Comparison of ENCODE assay signal across 15 cellular contexts in the genomic region with DNA sequence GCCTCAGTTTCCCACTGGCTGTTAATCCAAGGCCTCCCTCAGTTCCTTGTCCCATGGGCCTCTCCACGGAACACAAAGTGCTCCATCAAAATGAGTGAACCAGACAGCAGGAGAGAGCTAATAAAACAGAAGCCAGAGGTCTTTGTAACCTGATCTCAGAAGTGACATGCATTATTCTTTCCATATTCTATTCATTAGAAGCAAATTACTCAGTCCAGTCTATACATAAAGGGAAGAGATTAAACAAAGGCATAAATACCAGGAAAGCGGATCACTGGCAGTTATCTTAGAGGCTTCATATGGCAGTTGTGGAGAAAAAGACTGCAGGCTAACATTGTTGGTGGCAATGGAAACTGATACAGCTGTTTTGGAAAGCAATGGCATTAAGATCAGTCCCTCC.
DNase-seq lines count a peak whose midpoint lies in the region; ATAC-seq and TF ChIP-seq lines count a peak whose summit lies in the region.
"Had no signal": no experiment of that assay in that cellular context is flagged by ENCODE, and none has a peak within 500 bp of the region (broad histone marks: within the 10 kb centered on the region; RNA-seq: fewer than 3 reads in every experiment).

No MANE protein-coding gene starts in this region.

- H3K36me3 ChIP-seq in Karpas-422 (ENCODE audit: insufficient read depth, low read length) (peaks cover 3% of the 10 kb centered on the region; the same call in 1 of the 2 replicates), endodermal cell (ENCODE audit: control insufficient read depth, insufficient read depth, low read length) (no peaks in the 10 kb centered on the region)

- 67 to 93% methylated on average over 2 of the region's 2 CpGs for WGBS in endodermal cell (ENCODE audit: insufficient coverage in 1 of 2, insufficient read length in 1 of 2), 2 experiments

- no peak overlapping the region for H3K27ac Mint-ChIP-seq in endodermal cell
- no peak overlapping the region for H3K27ac Mint-ChIP-seq in activated CD4-positive, alpha-beta memory T cell treated with anti-CD3 and anti-CD28 coated beads for 36 hours
- H3K27ac Mint-ChIP-seq: B cell; CD4-positive, alpha-beta T cell; IgD-negative memory B cell; T-helper 2 cell treated with Interferon-gamma antibody and Interleukin-4, amounts not matched to agents 5 μg/mL and 100 μg/mL, for 36 hours had no signal

- TF ChIP-seq CTCF in endodermal cell (conservative IDR thresholded peaks at IDR 0.05), result no peak

- H3K4me1 ChIP-seq in Karpas-422 (ENCODE audit: low read length) (peaks cover 24% of the 10 kb centered on the region), endodermal cell (ENCODE audit: control insufficient read depth, insufficient read depth, low read length) (no peaks in the 10 kb centered on the region)

- DNase-seq in Karpas-422, result no peak
- peak; percentile 17 for DNase-seq in NCI-H1417 treated with DMSO at 0.1 percent for 48 hours (lab: John Stamatoyannopoulos, UW)
- DNase-seq in NCI-H69 (lab: John Stamatoyannopoulos, UW), result peak; percentile 94
- no peak for DNase-seq in endodermal cell
- no peak for DNase-seq in NCI-H1048 (lab: John Stamatoyannopoulos, UW)
- no peak for DNase-seq in activated CD4-positive, alpha-beta memory T cell treated with anti-CD3 and anti-CD28 coated beads for 36 hours
- DNase-seq: Calu3; CD4-positive, alpha-beta T cell; DMS79 treated with DMSO at 0.1 percent for 48 hours; GM23248; MV-4-11 had no signal

- H3K36me3 Mint-ChIP-seq in endodermal cell (ENCODE audit: low read depth), result no peaks in the 10 kb centered on the region
- no peaks in the 10 kb centered on the region for H3K36me3 Mint-ChIP-seq in activated CD4-positive, alpha-beta memory T cell treated with anti-CD3 and anti-CD28 coated beads for 36 hours
- H3K36me3 Mint-ChIP-seq: IgD-negative memory B cell had no signal

- H3K27ac ChIP-seq in Karpas-422 (ENCODE audit: low read length) (peak overlapping the region; percentile 33; the same call in 1 of the 2 replicates), endodermal cell (ENCODE audit: low read depth, low read length) (peak overlapping the region; percentile 71)
- H3K27ac ChIP-seq: GM23248 had no signal

- H3K9me3 ChIP-seq in Karpas-422 (ENCODE audit: low read length) (no peaks in the 10 kb centered on the region), endodermal cell (ENCODE audit: control insufficient read depth, low read length) (no peaks in the 10 kb centered on the region)

- H4K20me1 ChIP-seq in Karpas-422 (ENCODE audit: insufficient read depth, low read depth, low read length), result no peaks in the 10 kb centered on the region

- H3K9ac ChIP-seq in Karpas-422 (ENCODE audit: low read length) (no peak overlapping the region), endodermal cell (ENCODE audit: extremely low read depth, low read length, poor library complexity, severe bottlenecking) (no peak overlapping the region)
- H3K9ac ChIP-seq: GM23248 had no signal

- H3K4me3 ChIP-seq in Karpas-422 (ENCODE audit: low read length) (no peak overlapping the region), endodermal cell (ENCODE audit: low read length) (no peak overlapping the region)
- H3K4me3 ChIP-seq: GM23248 had no signal

- POLR2A ChIA-PET in activated CD4-positive, alpha-beta memory T cell treated with anti-CD3 and anti-CD28 coated beads for 36 hours (lab: Charles Lee), result no interaction called here

- peak overlapping the region; percentile 69 for H2AFZ ChIP-seq in Karpas-422 (ENCODE audit: low read length)
- H2AFZ ChIP-seq: GM23248 had no signal

- H3K4me2 ChIP-seq in Karpas-422 (ENCODE audit: low read depth, low read length, poor library complexity, severe bottlenecking), result no peak overlapping the region

- no peaks in the 10 kb centered on the region for H3K9me2 ChIP-seq in Karpas-422 (replicated peaks; ENCODE audit: insufficient read depth, low read length)

- CTCF ChIA-PET in activated CD4-positive, alpha-beta memory T cell treated with anti-CD3 and anti-CD28 coated beads for 36 hours (lab: Charles Lee), result interaction anchor here (0.6 kb wide), 1 partner anchor 64 kb away, joined by 3 read pairs; no protein-coding TSS in a partner anchor

- H3K79me2 ChIP-seq in Karpas-422 (ENCODE audit: low read length), result no peaks in the 10 kb centered on the region

- peaks cover 8% of the 10 kb centered on the region for H3K9me3 Mint-ChIP-seq in endodermal cell
- peaks cover 3% of the 10 kb centered on the region for H3K9me3 Mint-ChIP-seq in activated CD4-positive, alpha-beta memory T cell treated with anti-CD3 and anti-CD28 coated beads for 36 hours
- H3K9me3 Mint-ChIP-seq: T-helper 2 cell treated with Interferon-gamma antibody and Interleukin-4, amounts not matched to agents 5 μg/mL and 100 μg/mL, for 36 hours had no signal

- H3K27me3 Mint-ChIP-seq in endodermal cell (ENCODE audit: insufficient read depth), result no peaks in the 10 kb centered on the region
- H3K27me3 Mint-ChIP-seq in activated CD4-positive, alpha-beta memory T cell treated with anti-CD3 and anti-CD28 coated beads for 36 hours, result no peaks in the 10 kb centered on the region
- H3K27me3 Mint-ChIP-seq: B cell; CD4-positive, alpha-beta T cell; IgD-negative memory B cell had no signal

- intact Hi-C loops in activated CD4-positive, alpha-beta memory T cell treated with anti-CD3 and anti-CD28 coated beads for 36 hours (cut with micrococcal nuclease), result no loop called here

- no peak overlapping the region for H3K4me3 Mint-ChIP-seq in endodermal cell
- no peak overlapping the region for H3K4me3 Mint-ChIP-seq in activated CD4-positive, alpha-beta memory T cell treated with anti-CD3 and anti-CD28 coated beads for 36 hours
- H3K4me3 Mint-ChIP-seq: B cell; CD4-positive, alpha-beta T cell; IgD-negative memory B cell; T-helper 2 cell treated with Interferon-gamma antibody and Interleukin-4, amounts not matched to agents 5 μg/mL and 100 μg/mL, for 36 hours had no signal

- H3K4me1 Mint-ChIP-seq in endodermal cell, result no peaks in the 10 kb centered on the region
- H3K4me1 Mint-ChIP-seq in activated CD4-positive, alpha-beta memory T cell treated with anti-CD3 and anti-CD28 coated beads for 36 hours (ENCODE audit: low read depth), result no peaks in the 10 kb centered on the region
- H3K4me1 Mint-ChIP-seq: B cell, IgD-negative memory B cell had no signal

- ATAC-seq in GM18517 (IDR thresholded peaks at IDR 0.05; ENCODE audit: unreplicated experiment), result no peak

- no peaks in the 10 kb centered on the region for H3K27me3 ChIP-seq in Karpas-422 (ENCODE audit: low read length)
- no peaks in the 10 kb centered on the region for H3K27me3 ChIP-seq in endodermal cell (ENCODE audit: control insufficient read depth, insufficient read depth, low read length, poor library complexity, severe bottlenecking)

Comparison
In these comparisons a context has a peak if more than half of its experiments do, and no peak if none do; other contexts are left out.
1. DNase-seq: peak in NCI-H1417 treated with DMSO at 0.1 percent for 48 hours (single experiment) and NCI-H69 (single experiment); none in Karpas-422 (single experiment), endodermal cell (single experiment), NCI-H1048 (single experiment) and activated CD4-positive, alpha-beta memory T cell treated with anti-CD3 and anti-CD28 coated beads for 36 hours (single experiment).